ENCODE assay signal across 20 cellular contexts in the genomic region with DNA sequence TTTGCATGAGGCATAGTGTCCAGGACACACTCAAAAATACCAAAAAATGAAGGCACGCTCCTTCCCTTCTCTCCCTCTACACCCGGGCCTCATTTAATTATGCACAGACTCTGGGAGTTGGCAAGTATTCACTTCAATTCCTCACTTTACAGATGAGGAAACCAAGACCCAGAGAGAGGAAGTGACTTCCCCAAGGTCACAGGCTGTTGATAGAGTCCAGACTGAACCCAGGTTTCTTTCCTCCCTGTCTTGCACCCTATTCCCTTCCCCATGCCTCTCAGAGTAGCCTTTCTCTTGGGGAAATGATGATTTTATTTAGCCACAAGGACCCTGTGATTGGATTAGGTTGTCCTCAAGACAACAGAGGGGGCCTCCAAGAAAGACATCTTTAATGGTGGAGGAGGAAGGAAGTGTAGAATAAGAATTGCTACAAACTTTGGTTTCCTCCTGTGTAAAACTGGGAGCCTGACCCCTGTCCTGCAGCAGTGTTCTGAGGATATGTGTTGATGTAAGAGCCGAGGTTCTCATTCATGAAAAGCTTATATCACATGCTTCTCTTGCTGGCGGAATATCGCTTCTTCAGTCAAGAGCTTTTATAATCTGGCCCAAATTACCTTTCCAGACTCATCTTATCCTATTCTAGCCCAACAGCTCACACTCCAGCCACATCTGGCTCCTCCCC. TPM values are rescaled to one million over a fixed set of nuclear protein-coding genes. Genes with fewer than 3 reads are reported as not detected.
DNase-seq lines count a peak whose midpoint lies in the region; ATAC-seq, FAIRE-seq and TF ChIP-seq lines count a peak whose summit lies in the region.
"Had no signal": no experiment of that assay in that cellular context is flagged by ENCODE, and none has a peak within 500 bp of the region (broad histone marks: within the 10 kb centered on the region; RNA-seq: fewer than 3 reads in every experiment).

No MANE protein-coding gene starts in this region.

- H3K4me3 ChIP-seq in OCI-LY7 (ENCODE audit: low read depth, low read length, poor library complexity, severe bottlenecking): no peak overlapping the region
- no peak overlapping the region for H3K4me3 ChIP-seq in HepG2 (replicated peaks in 1 of 3; ENCODE audit: insufficient read depth in 1 of 3, low read depth in 2 of 3, low read length in 3 of 3)
- H3K4me3 ChIP-seq in upper lobe of right lung: no peak overlapping the region
- no peak overlapping the region for H3K4me3 ChIP-seq in neuronal stem cell (ENCODE audit: low read length in 2 of 2)
- H3K4me3 ChIP-seq: PC-9, transverse colon had no signal

- TF ChIP-seq CTCF in OCI-LY7 (conservative IDR thresholded peaks at IDR 0.05; ENCODE audit: low read length): no peak
- TF ChIP-seq CTCF in HepG2 (CRISPR knock-in tag; IDR thresholded peaks at IDR 0.05): no peak
- no peak for TF ChIP-seq CTCF in upper lobe of right lung (IDR thresholded peaks at IDR 0.05)

- no peaks in the 10 kb centered on the region for H3K79me1 ChIP-seq in neuronal stem cell (ENCODE audit: low read depth, low read length)

- DNase-seq in Right ventricle myocardium inferior (ENCODE audit: missing footprints) (no peak), cardiac septum (ENCODE audit: low spot score) (no peak), OCI-LY7 (ENCODE audit: low spot score) (no peak), HepG2 (ENCODE audit: low spot score) (no peak), upper lobe of right lung (no peak), neuronal stem cell (ENCODE audit: low spot score) (no peak), SW480 (ENCODE audit: low spot score) (no peak)
- DNase-seq: activated CD4-positive, alpha-beta T cell treated with anti-CD3 and anti-CD28 coated beads, Interleukin-2, amount 50 U/mL, for 48 hours; activated naive CD8-positive, alpha-beta T cell treated with anti-CD3 and anti-CD28 coated beads for 36 hours; activated T-cell treated with anti-CD3 and anti-CD28 coated beads, Interleukin-2, amount 50 U/mL, for 48 hours; CD4-positive, alpha-beta memory T cell; dermis blood vessel endothelial cell; MM.1S; NCI-H2081 treated with DMSO at 0.1 percent for 48 hours; NCI-H524 treated with DMSO at 0.1 percent for 48 hours; PC-9; transverse colon had no signal

- intact Hi-C loops in Right ventricle myocardium inferior (cut with DNase I) (no loop called here), cardiac septum (cut with DNase I) (no loop called here), OCI-LY7 (cut with micrococcal nuclease; ENCODE audit: unreplicated experiment) (loop anchor here (2.0 to 5.0 kb wide), 2 partner anchors 47 to 81 kb away; partner anchors contain the start of gene SIAH1), HepG2 (cut with micrococcal nuclease; ENCODE audit: unreplicated experiment) (no loop called here), upper lobe of right lung (cut with DNase I) (no loop called here)

- in situ Hi-C loops in HepG2 (cut with HindIII; ENCODE audit: extremely low pct_ligation_motif_present, low pct_unique_long_range_greater_than_20kb): no loop called here

- H2BK12ac ChIP-seq in neuronal stem cell (ENCODE audit: low read length): no peak overlapping the region

- no peak overlapping the region for H2BK120ac ChIP-seq in neuronal stem cell (ENCODE audit: low read depth, low read length)

- no peak for FAIRE-seq in HepG2 (lab: Jason Lieb, UNC)
- FAIRE-seq: A204.1 had no signal

- H4K91ac ChIP-seq in neuronal stem cell (ENCODE audit: low read depth, low read length, poor library complexity): no peak overlapping the region

- H3K4me2 ChIP-seq in OCI-LY7 (ENCODE audit: low read length) (peak overlapping the region; percentile 55), HepG2 (ENCODE audit: low read depth, low read length) (peak overlapping the region; percentile 65), neuronal stem cell (ENCODE audit: insufficient read depth, low read length, poor library complexity, severe bottlenecking) (no peak overlapping the region)
- H3K4me2 ChIP-seq: PC-9 had no signal

- H3K9me3 ChIP-seq in OCI-LY7 (ENCODE audit: low read length): no peaks in the 10 kb centered on the region
- H3K9me3 ChIP-seq in HepG2 (ENCODE audit: low read length): no peaks in the 10 kb centered on the region
- H3K9me3 ChIP-seq in upper lobe of right lung: no peaks in the 10 kb centered on the region
- no peaks in the 10 kb centered on the region for H3K9me3 ChIP-seq in neuronal stem cell (replicated peaks in 1 of 2; ENCODE audit: control insufficient read depth in 2 of 2, insufficient read depth in 1 of 2, low read depth in 1 of 2, low read length in 2 of 2)
- H3K9me3 ChIP-seq: transverse colon had no signal

- H3K36me3 ChIP-seq in OCI-LY7 (ENCODE audit: insufficient read depth, low read length): no peaks in the 10 kb centered on the region
- H3K36me3 ChIP-seq in HepG2 (replicated peaks in 1 of 2; ENCODE audit: control insufficient read depth in 1 of 2, insufficient read depth in 2 of 2, low read length in 2 of 2): no peaks in the 10 kb centered on the region
- no peaks in the 10 kb centered on the region for H3K36me3 ChIP-seq in upper lobe of right lung
- no peaks in the 10 kb centered on the region for H3K36me3 ChIP-seq in neuronal stem cell (replicated peaks in 1 of 2; ENCODE audit: control insufficient read depth in 2 of 2, insufficient read depth in 2 of 2, low read length in 2 of 2)
- H3K36me3 ChIP-seq: brain microvascular endothelial cell, transverse colon had no signal

- H3K79me2 ChIP-seq in OCI-LY7 (ENCODE audit: insufficient read depth, low read depth, low read length) (no peaks in the 10 kb centered on the region), HepG2 (ENCODE audit: insufficient read depth, low read length) (no peaks in the 10 kb centered on the region)

- 55% methylated on average over 5 of the region's 5 CpGs for WGBS in HepG2 (ENCODE audit: low lambda C conversion rate)
- WGBS in neuronal stem cell (ENCODE audit: extremely low coverage in 2 of 2, insufficient read length in 2 of 2, insufficient replicate concordance in 1 of 2), 2 donors: no CpG with 5 or more reads among the region's 5 CpGs

- H3K14ac ChIP-seq in neuronal stem cell (ENCODE audit: low read length): no peak overlapping the region

- H3K4ac ChIP-seq in neuronal stem cell (ENCODE audit: low read length): no peak overlapping the region

- no peak overlapping the region for H2AK5ac ChIP-seq in neuronal stem cell (ENCODE audit: low read depth, low read length)

- BruUV-seq in OCI-LY7 (replicated peaks; lab: Mats Ljungman, UMichigan) (no TSS peak), HepG2 (replicated peaks; lab: Mats Ljungman, UMichigan) (no TSS peak)

- H3K23ac ChIP-seq in neuronal stem cell (ENCODE audit: low read depth, low read length, poor library complexity): no peak overlapping the region

- H4K8ac ChIP-seq in neuronal stem cell (ENCODE audit: low read depth, low read length): no peak overlapping the region

- TF ChIP-seq EP300 in HepG2 (IDR thresholded peaks at IDR 0.05; ENCODE audit: low read depth in 2 of 2, low read length in 2 of 2) (no peak), HepG2 (CRISPR knock-in tag; IDR thresholded peaks at IDR 0.05; ENCODE audit: borderline replicate concordance) (no peak)

- H2BK5ac ChIP-seq in neuronal stem cell (ENCODE audit: low read length): no peak overlapping the region

- H3K27ac ChIP-seq in OCI-LY7 (ENCODE audit: low read depth, low read length, poor library complexity, severe bottlenecking) (peak overlapping the region; percentile 71), HepG2 (ENCODE audit: extremely low read length, insufficient read depth, low read length) (no peak overlapping the region), upper lobe of right lung (no peak overlapping the region), neuronal stem cell (replicated peaks; ENCODE audit: low read length) (no peak overlapping the region)
- H3K27ac ChIP-seq: brain microvascular endothelial cell, PC-9 had no signal

- no peaks in the 10 kb centered on the region for H4K20me1 ChIP-seq in OCI-LY7 (ENCODE audit: insufficient read depth, low read length)
- H4K20me1 ChIP-seq in HepG2 (ENCODE audit: insufficient read depth, low read length): no peaks in the 10 kb centered on the region

- H3K4me1 ChIP-seq in OCI-LY7 (ENCODE audit: insufficient read depth, low read length, poor library complexity, severe bottlenecking) (peaks cover 50% of the 10 kb centered on the region), HepG2 (ENCODE audit: insufficient read depth, low read length) (peaks cover 30% of the 10 kb centered on the region), upper lobe of right lung (no peaks in the 10 kb centered on the region), neuronal stem cell (ENCODE audit: control insufficient read depth in 2 of 2, insufficient read depth in 1 of 2, low read depth in 1 of 2, low read length in 2 of 2) (no peaks in the 10 kb centered on the region)

- H3K18ac ChIP-seq in neuronal stem cell (ENCODE audit: low read length): no peak overlapping the region

- POLR2A ChIA-PET in OCI-LY7 (lab: Charles Lee) (interaction anchor here (1.3 kb wide), 1 partner anchor 8 kb away, joined by 3 read pairs; no protein-coding TSS in a partner anchor), HepG2 (lab: Yijun Ruan, JAX) (interaction anchor here (1.9 kb wide), 1 partner anchor 68 kb away, joined by 6 read pairs; no protein-coding TSS in a partner anchor)

- H3K9ac ChIP-seq in HepG2 (ENCODE audit: insufficient read depth, low read depth, low read length): no peak overlapping the region
- no peak overlapping the region for H3K9ac ChIP-seq in neuronal stem cell (ENCODE audit: low read depth, low read length, poor library complexity)

- H2AFZ ChIP-seq in OCI-LY7 (ENCODE audit: low read length) (peak overlapping the region; percentile 60), HepG2 (ENCODE audit: low read length) (peak overlapping the region; percentile 42), neuronal stem cell (ENCODE audit: low read length) (no peak overlapping the region)
- H2AFZ ChIP-seq: PC-9 had no signal

- H3K27me3 ChIP-seq in HepG2 (ENCODE audit: control insufficient read depth in 1 of 2, insufficient read depth in 2 of 2, low read length in 2 of 2) (peaks cover 2 to 12% of the 10 kb centered on the region in 2 experiments; a peak in 4 of 5 replicates), upper lobe of right lung (no peaks in the 10 kb centered on the region), neuronal stem cell (ENCODE audit: control insufficient read depth in 3 of 3, insufficient read depth in 3 of 3, low read depth in 1 of 3, low read length in 3 of 3) (peaks cover 0 to 7% (median 0%) of the 10 kb centered on the region in 3 experiments)
- H3K27me3 ChIP-seq: brain microvascular endothelial cell, transverse colon had no signal

- H2BK15ac ChIP-seq in neuronal stem cell (ENCODE audit: low read length): no peak overlapping the region

- peak; percentile 45 for ATAC-seq in Right ventricle myocardium inferior
- ATAC-seq in HepG2: peak; percentile 13; the same call in 2 of the 3 replicates
- peak; percentile 72 for ATAC-seq in upper lobe of right lung
- no peak for ATAC-seq in HG03354 (IDR thresholded peaks at IDR 0.05; ENCODE audit: poor library complexity, severe bottlenecking, unreplicated experiment)

- TF ChIP-seq RAD21 in HepG2 (CRISPR knock-in tag; IDR thresholded peaks at IDR 0.05): no peak

- no peak for TF ChIP-seq POLR2A in HepG2 (IDR thresholded peaks at IDR 0.05; ENCODE audit: insufficient read depth in 1 of 2, low read depth in 2 of 2, low read length in 2 of 2)

- CTCF ChIA-PET in OCI-LY7 (lab: Charles Lee; ENCODE audit: unreplicated experiment) (interaction anchor here (0.6 kb wide), 1 partner anchor 13 kb away, joined by 3 read pairs; no protein-coding TSS in a partner anchor), HepG2 (lab: Yijun Ruan, JAX; ENCODE audit: low intra/inter-chr PET ratio, low total read pairs) (interaction anchor here (1.6 kb wide), 1 partner anchor 80 kb away, joined by 8 read pairs; no protein-coding TSS in a partner anchor)

- H3K9me2 ChIP-seq in OCI-LY7 (ENCODE audit: insufficient read depth, low read length): no peaks in the 10 kb centered on the region

RNA-seq across cellular contexts. Expression of gene SIAH1, which starts 48.8 kb away (rescaled TPM):
- total RNA-seq in Right ventricle myocardium inferior (16.1 TPM), cardiac septum (13.8 TPM), OCI-LY7 (2022) (18.9 and 23.1 TPM in 2 replicates), HepG2 (2016; rRNA removed; fragmentation: Illumina TruSeq; extraction: Trizol) (27.9 and 28.6 TPM in 2 replicates), upper lobe of right lung (24.8 TPM)
- total RNA-seq in OCI-LY7 (2014; rRNA removed; shearing (Covaris generic)): 15.7 and 22.8 TPM in 2 replicates
- total RNA-seq in HepG2 (2016; cell fraction: cytosol; rRNA removed; fragmentation: Illumina TruSeq; extraction: Trizol; ENCODE audit: low read depth): 12.9 and 14.7 TPM in 2 replicates
- 27.3 TPM in 2 replicates for total RNA-seq in HepG2 (2016; cell fraction: insoluble cytoplasmic fraction; rRNA removed; fragmentation: Illumina TruSeq; extraction: Trizol)
- total RNA-seq in HepG2 (2016; cell fraction: membrane; rRNA removed; fragmentation: Illumina TruSeq; extraction: Trizol): 34.8 and 35.5 TPM in 2 replicates
- total RNA-seq in HepG2 (2016; cell fraction: nucleus; rRNA removed; fragmentation: Illumina TruSeq; extraction: Trizol): 31.3 and 31.4 TPM in 2 replicates
- 15.4 and 16.0 TPM in 2 replicates for polyA plus RNA-seq in HepG2 (2011; rRNA removed)
- 12.9 and 14.9 TPM in 2 replicates for polyA plus RNA-seq in HepG2 (2011; cell fraction: cytosol; rRNA removed)
- 15.0 and 21.0 TPM in 2 replicates for polyA plus RNA-seq in HepG2 (2011; cell fraction: nucleus; rRNA removed)
- 22.2 and 25.1 TPM in 2 replicates for polyA plus RNA-seq in HepG2 (2012)
- polyA plus RNA-seq in HepG2 (2016; cell fraction: cytosol; fragmentation: Illumina TruSeq; extraction: Trizol; ENCODE audit: low read depth): 7.5 TPM in 2 replicates
- 29.2 and 30.6 TPM in 2 replicates for polyA plus RNA-seq in HepG2 (2016; cell fraction: insoluble cytoplasmic fraction; fragmentation: Illumina TruSeq; extraction: Trizol; ENCODE audit: low read depth)
- polyA plus RNA-seq in HepG2 (2016; cell fraction: membrane; fragmentation: Illumina TruSeq; extraction: Trizol; ENCODE audit: low read depth): 18.6 and 19.2 TPM in 2 replicates
- 36.1 and 41.1 TPM in 2 replicates for polyA plus RNA-seq in HepG2 (2016; cell fraction: nucleus; fragmentation: Illumina TruSeq; extraction: Trizol; ENCODE audit: insufficient read depth, low read depth)
- polyA minus RNA-seq in HepG2 (2011; rRNA and poly(A)+ RNA removed; ENCODE audit: low replicate concordance): 34.2 and 46.5 TPM in 2 replicates
- polyA minus RNA-seq in HepG2 (2011; cell fraction: cytosol; rRNA and poly(A)+ RNA removed): 16.2 and 16.6 TPM in 2 replicates
- 47.6 and 57.8 TPM in 2 replicates for polyA minus RNA-seq in HepG2 (2011; cell fraction: nucleus; rRNA and poly(A)+ RNA removed)
- 24.0 TPM for polyA plus RNA-seq in neuronal stem cell (2013, experiment 1 of 2)
- polyA plus RNA-seq in neuronal stem cell (2013, experiment 2 of 2): 25.7 TPM
